In the genomic region with DNA sequence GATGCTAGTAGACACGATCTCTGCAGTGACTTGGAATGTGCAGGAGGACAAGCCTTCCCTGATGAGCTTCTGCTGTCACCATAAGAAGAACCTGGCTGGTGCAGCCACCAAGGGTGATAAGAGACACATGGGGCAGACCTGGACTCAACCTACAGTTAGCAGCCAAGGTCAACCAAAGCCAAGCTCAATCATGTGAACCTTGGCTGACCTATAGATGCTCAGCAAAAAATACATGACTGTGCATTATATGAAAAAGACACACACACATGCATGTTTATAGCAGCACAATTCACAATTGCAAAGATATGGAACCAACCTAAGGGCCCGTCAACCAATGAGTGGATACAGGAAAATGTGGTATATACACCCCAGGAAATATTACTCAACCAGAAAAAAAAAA, we compare ENCODE assay signal across 20 cellular contexts.
DNase-seq lines count a peak whose midpoint lies in the region; ATAC-seq, FAIRE-seq and TF ChIP-seq lines count a peak whose summit lies in the region.
"Had no signal": no experiment of that assay in that cellular context is flagged by ENCODE, and none has a peak within 500 bp of the region (broad histone marks: within the 10 kb centered on the region; RNA-seq: fewer than 3 reads in every experiment).

No MANE protein-coding gene starts in this region.

- no peak overlapping the region for H2AFZ ChIP-seq in IMR-90 (replicated peaks; ENCODE audit: low read length, poor library complexity)

- no peak for ATAC-seq in A549
- ATAC-seq in IMR-90 (ENCODE audit: low read depth), result no peak
- ATAC-seq in GM21360 (IDR thresholded peaks at IDR 0.05; ENCODE audit: unreplicated experiment), result no peak
- no peak for ATAC-seq in left colon
- ATAC-seq: CD8-positive, alpha-beta T cell had no signal

- H2AK5ac ChIP-seq in IMR-90 (ENCODE audit: low read depth, low read length), result no peak overlapping the region

- H3K27ac ChIP-seq in A549 (no peak overlapping the region), IMR-90 (ENCODE audit: insufficient read depth, low read length) (no peak overlapping the region), esophagus muscularis mucosa (replicated peaks in 1 of 4) (no peak overlapping the region)
- H3K27ac ChIP-seq: BLaER1 treated with 17β-estradiol and CSF1 and Interleukin-3, amounts not matched to agents 10 nM and 100 nM; C4-2B had no signal

- no peak overlapping the region for H3K9ac ChIP-seq in IMR-90 (ENCODE audit: low read depth, low read length)
- H3K9ac ChIP-seq: BLaER1 treated with 17β-estradiol and CSF1 and Interleukin-3, amounts not matched to agents 10 nM and 100 nM had no signal

- no peak overlapping the region for H2BK5ac ChIP-seq in IMR-90 (ENCODE audit: low read depth, low read length, poor library complexity, severe bottlenecking)

- FAIRE-seq in A549 (lab: Jason Lieb, UNC), result no peak
- FAIRE-seq: A204.1, D721Med, G401.6, GM12891 had no signal

- no peak overlapping the region for H4K5ac ChIP-seq in IMR-90 (ENCODE audit: low read depth, low read length)

- TF ChIP-seq RAD21 in A549 (conservative IDR thresholded peaks at IDR 0.05 in 1 of 2, IDR thresholded peaks at IDR 0.05 in 1 of 2) (no peak), IMR-90 (IDR thresholded peaks at IDR 0.05; ENCODE audit: low read length) (no peak)

- no peaks in the 10 kb centered on the region for H3K79me1 ChIP-seq in IMR-90 (ENCODE audit: low read depth in 1 of 2, low read length in 2 of 2)

- WGBS in A549 (ENCODE audit: missing lambda C conversion rate), result 51% methylated on average over 2 of the region's 2 CpGs
- no CpG with 5 or more reads among the region's 2 CpGs for WGBS in IMR-90 (ENCODE audit: extremely low coverage in 2 of 2, insufficient read length in 1 of 2), 2 experiments
- 81% methylated on average over 2 of the region's 2 CpGs for WGBS in esophagus muscularis mucosa

- CTCF ChIA-PET in A549 (lab: Yijun Ruan, JAX), result interaction anchor here (0.6 to 1.5 kb wide), 3 partner anchors 13 to 1266 kb away, joined by 3 to 5 read pairs (median 3); no protein-coding TSS in a partner anchor
- CTCF ChIA-PET in IMR-90 (lab: Yijun Ruan, JAX), result interaction anchor here (0.6 kb wide), 1 partner anchor 1019 kb away, joined by 4 read pairs; no protein-coding TSS in a partner anchor

- BruUV-seq in IMR-90 (replicated peaks; lab: Mats Ljungman, UMichigan), result no TSS peak

- H3K4me2 ChIP-seq in A549 (no peak overlapping the region), IMR-90 (ENCODE audit: low read depth, low read length) (no peak overlapping the region)
- H3K4me2 ChIP-seq: BLaER1 treated with 17β-estradiol and CSF1 and Interleukin-3, amounts not matched to agents 10 nM and 100 nM had no signal

- dilution Hi-C loops in IMR-90 (cut with HindIII; ENCODE audit: low sequenced_read_pairs, unreplicated experiment), result no loop called here

- no peak overlapping the region for H3K14ac ChIP-seq in IMR-90 (replicated peaks; ENCODE audit: low read depth, low read length)

- no peak overlapping the region for H3K56ac ChIP-seq in IMR-90 (ENCODE audit: extremely low read depth, insufficient read depth, low read length)

- intact Hi-C loops in IMR-90 (cut with micrococcal nuclease), result no loop called here
- intact Hi-C loops in esophagus muscularis mucosa (cut with DNase I), result no loop called here
- intact Hi-C loops in left colon (cut with DNase I, micrococcal nuclease), result no loop called here

- no peak overlapping the region for H2BK120ac ChIP-seq in IMR-90 (ENCODE audit: low read depth, low read length)

- H4K91ac ChIP-seq in IMR-90 (ENCODE audit: insufficient read depth, low read depth, low read length), result no peak overlapping the region

- no peaks in the 10 kb centered on the region for H3K9me1 ChIP-seq in IMR-90 (ENCODE audit: insufficient read depth, low read length)

- TF ChIP-seq POLR2A in A549 (IDR thresholded peaks at IDR 0.05; ENCODE audit: low read length), result no peak
- no peak for TF ChIP-seq POLR2A in IMR-90 (IDR thresholded peaks at IDR 0.05; ENCODE audit: low read depth, low read length)
- no peak for TF ChIP-seq POLR2A in esophagus muscularis mucosa (IDR thresholded peaks at IDR 0.05; ENCODE audit: low read depth)

- H3K4ac ChIP-seq in IMR-90 (ENCODE audit: low read depth, low read length), result no peak overlapping the region

- no peak overlapping the region for H2BK20ac ChIP-seq in IMR-90 (ENCODE audit: low read depth, low read length)

- H4K8ac ChIP-seq in IMR-90 (ENCODE audit: low read depth in 2 of 2, low read length in 2 of 2), result no peak overlapping the region

- DNase-seq in A549 (ENCODE audit: low read depth in 1 of 2, low spot score in 1 of 2), result no peak
- no peak for DNase-seq in IMR-90
- peak; percentile 78 for DNase-seq in esophagus muscularis mucosa (ENCODE audit: extremely low spot score)
- DNase-seq in NCI-H128 (lab: John Stamatoyannopoulos, UW; ENCODE audit: unreplicated experiment), result no peak
- no peak for DNase-seq in left colon
- DNase-seq: 8988T; AML-193; Caco-2; Calu3; CD4-positive, alpha-beta T cell; CD8-positive, alpha-beta T cell; DMS79 treated with DMSO at 0.1 percent for 48 hours; GF-D8 had no signal

- H2AK9ac ChIP-seq in IMR-90 (replicated peaks; ENCODE audit: low read depth, low read length, poor library complexity), result no peak overlapping the region

- H2BK15ac ChIP-seq in IMR-90 (ENCODE audit: low read depth, low read length), result no peak overlapping the region

- peaks cover 4% of the 10 kb centered on the region for H3K36me3 ChIP-seq in IMR-90 (ENCODE audit: control insufficient read depth, insufficient read depth, low read length)
- no peaks in the 10 kb centered on the region for H3K36me3 ChIP-seq in esophagus muscularis mucosa
- H3K36me3 ChIP-seq: BLaER1 treated with 17β-estradiol and CSF1 and Interleukin-3, amounts not matched to agents 10 nM and 100 nM had no signal

- H3K4me3 ChIP-seq in A549 (no peak overlapping the region), IMR-90 (ENCODE audit: insufficient read depth, low read depth, low read length) (no peak overlapping the region), esophagus muscularis mucosa (no peak overlapping the region)
- H3K4me3 ChIP-seq: BLaER1 treated with 17β-estradiol and CSF1 and Interleukin-3, amounts not matched to agents 10 nM and 100 nM had no signal

- in situ Hi-C loops in IMR-90 (cut with MboI; ENCODE audit: low sequenced_read_pairs), result no loop called here

- no peak overlapping the region for H3K23ac ChIP-seq in IMR-90 (ENCODE audit: low read depth, low read length)

- H3K9me3 ChIP-seq in A549, result no peaks in the 10 kb centered on the region
- no peaks in the 10 kb centered on the region for H3K9me3 ChIP-seq in IMR-90 (ENCODE audit: control insufficient read depth, insufficient read depth, low read length)
- no peaks in the 10 kb centered on the region for H3K9me3 ChIP-seq in esophagus muscularis mucosa
- H3K9me3 ChIP-seq: BLaER1 treated with 17β-estradiol and CSF1 and Interleukin-3, amounts not matched to agents 10 nM and 100 nM; Caco-2 had no signal

- H3K4me1 ChIP-seq in A549 (no peaks in the 10 kb centered on the region), IMR-90 (ENCODE audit: control insufficient read depth, insufficient read depth, low read length) (no peaks in the 10 kb centered on the region), esophagus muscularis mucosa (peaks cover 0 to 8% (median 4%) of the 10 kb centered on the region in 4 donors)
- H3K4me1 ChIP-seq: Caco-2 had no signal

- H3K27me3 ChIP-seq in IMR-90 (ENCODE audit: control insufficient read depth, insufficient read depth, low read length) (no peaks in the 10 kb centered on the region), esophagus muscularis mucosa (no peaks in the 10 kb centered on the region)
- H3K27me3 ChIP-seq: BLaER1 treated with 17β-estradiol and CSF1 and Interleukin-3, amounts not matched to agents 10 nM and 100 nM had no signal

- TF ChIP-seq EP300 in A549 (IDR thresholded peaks at IDR 0.05) (no peak), esophagus muscularis mucosa (IDR thresholded peaks at IDR 0.05) (no peak)

- no peaks in the 10 kb centered on the region for H4K20me1 ChIP-seq in IMR-90 (ENCODE audit: insufficient read depth, low read length)
- H4K20me1 ChIP-seq: BLaER1 treated with 17β-estradiol and CSF1 and Interleukin-3, amounts not matched to agents 10 nM and 100 nM had no signal

- POLR2A ChIA-PET in A549 (lab: Yijun Ruan, JAX), result no interaction called here
- POLR2A ChIA-PET in IMR-90 (lab: Charles Lee; ENCODE audit: unreplicated experiment), result no interaction called here

- no peak overlapping the region for H3K18ac ChIP-seq in IMR-90 (ENCODE audit: low read depth, low read length)

- no peak for TF ChIP-seq CTCF in A549 (IDR thresholded peaks at IDR 0.05)
- TF ChIP-seq CTCF in IMR-90 (conservative IDR thresholded peaks at IDR 0.05; ENCODE audit: low read depth, low read length), result no peak
- no peak for TF ChIP-seq CTCF in esophagus muscularis mucosa (IDR thresholded peaks at IDR 0.05)

TF ChIP-seq in A549, 52 proteins besides CTCF, POLR2A, EP300 and RAD21:
- no peak for TF ChIP-seq MAX (IDR thresholded peaks at IDR 0.05)
- peak; percentile 68 for TF ChIP-seq NFE2L2 (conservative IDR thresholded peaks at IDR 0.05; ENCODE audit: low read length)
- peak; percentile 77 for TF ChIP-seq MAFK (IDR thresholded peaks at IDR 0.05; ENCODE audit: partially characterized antibody)

TF ChIP-seq in IMR-90, 13 proteins besides CTCF, POLR2A, EP300 and RAD21:
- TF ChIP-seq NFE2L2 (IDR thresholded peaks at IDR 0.05; ENCODE audit: low read depth, low read length), result peak; percentile 52
- no peak for TF ChIP-seq MAZ (IDR thresholded peaks at IDR 0.05; ENCODE audit: borderline replicate concordance, low read depth, low read length)
- TF ChIP-seq MAFK (IDR thresholded peaks at IDR 0.05; ENCODE audit: low read depth, low read length), result peak; percentile 32; the same call in 1 of the 2 replicates
- TF ChIP-seq ELK1 (IDR thresholded peaks at IDR 0.05; ENCODE audit: borderline replicate concordance, low read depth, low read length), result no peak
TF ChIP-seq in IMR-90: peak in this region for 2.
